In the genomic region with DNA sequence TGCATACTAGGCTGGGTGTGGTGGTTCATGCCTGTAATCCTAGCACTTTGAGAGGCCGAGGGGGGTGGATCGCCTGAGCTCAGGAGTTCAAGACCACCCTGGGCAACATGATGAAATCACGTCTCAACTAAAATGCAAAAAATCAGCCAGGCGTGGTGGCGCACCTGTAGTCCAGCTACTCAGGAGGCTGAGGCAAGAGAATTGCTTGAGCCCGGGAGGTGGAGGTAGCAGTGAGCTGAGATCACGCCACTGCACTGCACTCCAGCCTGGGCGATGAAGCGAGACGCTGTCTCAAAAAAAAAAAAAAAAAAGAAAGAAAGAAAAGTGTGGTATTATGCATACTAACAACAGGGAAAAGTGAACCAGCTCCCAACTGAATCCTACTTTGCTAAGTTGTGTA, we compare ENCODE assay signal across 6 cellular contexts. TPM values are rescaled to one million over a fixed set of nuclear protein-coding genes. Genes with fewer than 3 reads are reported as not detected.
DNase-seq lines count a peak whose midpoint lies in the region; ATAC-seq, FAIRE-seq and TF ChIP-seq lines count a peak whose summit lies in the region.
"Not testable (repeated sequence)": the region's sequence is repeated elsewhere in the genome, so short reads cannot be mapped to it uniquely, and the experiment has no call there.

No MANE protein-coding gene starts in this region.

- not testable (repeated sequence) for TF ChIP-seq POLR2A in GM12878 (IDR thresholded peaks at IDR 0.05; ENCODE audit: low read depth, low read length)

- intact Hi-C loops in OCI-LY7 (cut with micrococcal nuclease; ENCODE audit: unreplicated experiment), result loop anchor here (1.0 to 5.0 kb wide), 2 partner anchors 54 to 194 kb away; no protein-coding TSS in a partner anchor
- intact Hi-C loops in GM12878 (cut with micrococcal nuclease; ENCODE audit: unreplicated experiment); sciatic nerve (cut with DNase I): not testable (repeated sequence)

- peak overlapping the region; percentile 56 for H3K4me2 ChIP-seq in OCI-LY7 (ENCODE audit: low read length)
- H3K4me2 ChIP-seq in GM12878 (ENCODE audit: control insufficient read depth, insufficient read depth), result not testable (repeated sequence)

- not testable (repeated sequence) for TF ChIP-seq RAD21 in GM12878 (IDR thresholded peaks at IDR 0.05; ENCODE audit: insufficient read depth, low read depth, low read length)

- not testable (repeated sequence) for H3K36me3 ChIP-seq in OCI-LY7 (ENCODE audit: insufficient read depth, low read length); GM12878 (ENCODE audit: control insufficient read depth in 2 of 2, insufficient read depth in 2 of 2, low read length in 1 of 2)

- FAIRE-seq in GM12878 (lab: Jason Lieb, UNC), result not testable (repeated sequence)

- not testable (repeated sequence) for TF ChIP-seq EP300 in GM12878 (IDR thresholded peaks at IDR 0.05; ENCODE audit: borderline replicate concordance in 1 of 2, control insufficient read depth in 1 of 2, low read depth in 2 of 2, low read length in 2 of 2)

- peak overlapping the region; percentile 30 for H2AFZ ChIP-seq in OCI-LY7 (ENCODE audit: low read length)
- not testable (repeated sequence) for H2AFZ ChIP-seq in GM12878 (ENCODE audit: control insufficient read depth, low read depth, low read length)

- SMC1A ChIA-PET in GM12878 (lab: Charles Lee; ENCODE audit: uncharacterized antibody, unreplicated experiment), result not testable (repeated sequence)

- H3K79me2 ChIP-seq in OCI-LY7 (ENCODE audit: insufficient read depth, low read depth, low read length); GM12878 (ENCODE audit: control insufficient read depth, insufficient read depth, low read length): not testable (repeated sequence)

- peaks cover 65% of the 10 kb centered on the region for H3K4me1 ChIP-seq in OCI-LY7 (ENCODE audit: insufficient read depth, low read length, poor library complexity, severe bottlenecking)
- H3K4me1 ChIP-seq in GM12878 (ENCODE audit: control insufficient read depth, insufficient read depth, low read length), result not testable (repeated sequence)

- 58% methylated on average over 6 of the region's 10 CpGs for WGBS in GM12878 (ENCODE audit: insufficient coverage, insufficient replicate concordance, low lambda C conversion rate, missing lambda C conversion rate)

- H4K20me1 ChIP-seq in OCI-LY7 (ENCODE audit: insufficient read depth, low read length); GM12878 (ENCODE audit: control insufficient read depth, insufficient read depth): not testable (repeated sequence)

- not testable (repeated sequence) for ATAC-seq in GM12878, sciatic nerve

- POLR2A ChIA-PET in OCI-LY7 (lab: Charles Lee), result interaction anchor here (0.6 to 15.8 kb wide), 14 partner anchors 9 to 644 kb away, joined by 3 to 177 read pairs (median 5); a partner anchor contains a TSS
- POLR2A ChIA-PET in GM12878 (lab: Charles Lee), result interaction anchor here (0.6 kb wide), 1 partner anchor 34 kb away, joined by 3 read pairs; no protein-coding TSS in a partner anchor

- RAD21 ChIA-PET in GM12878 (lab: Charles Lee; ENCODE audit: unreplicated experiment), result interaction anchor here (0.6 to 1.0 kb wide), 3 partner anchors 109 to 471 kb away, joined by 3 read pairs; no protein-coding TSS in a partner anchor

- peak overlapping the region; percentile 88 for H3K27ac ChIP-seq in OCI-LY7 (ENCODE audit: low read depth, low read length, poor library complexity, severe bottlenecking)
- not testable (repeated sequence) for H3K27ac ChIP-seq in GM12878 (ENCODE audit: control insufficient read depth, insufficient read depth)

- H3K9me2 ChIP-seq in OCI-LY7 (ENCODE audit: insufficient read depth, low read length), result not testable (repeated sequence)

- in situ Hi-C loops in GM12878 (cut with MboI), result not testable (repeated sequence)

- not testable (repeated sequence) for H3K9me3 ChIP-seq in OCI-LY7 (ENCODE audit: low read length); GM12878 (replicated peaks; ENCODE audit: control insufficient read depth, insufficient read depth, low read length)

- not testable (repeated sequence) for H3K9ac ChIP-seq in GM12878 (ENCODE audit: control insufficient read depth, insufficient read depth, low read length)

- DNase-seq in DMS53 (lab: John Stamatoyannopoulos, UW), result peak; percentile 23
- peak; percentile 25 for DNase-seq in HK-2 (ENCODE audit: unreplicated experiment)
- DNase-seq in OCI-LY7 (ENCODE audit: low spot score), result peak; percentile 92
- not testable (repeated sequence) for DNase-seq in GM12878 (ENCODE audit: low read depth, low spot score)
- peak; percentile 72 for DNase-seq in kidney tubule cell (ENCODE audit: low spot score)
- DNase-seq in sciatic nerve (ENCODE audit: low spot score), result peak; percentile 27

- H3K27me3 ChIP-seq in GM12878 (replicated peaks in 1 of 2; ENCODE audit: control insufficient read depth in 2 of 2, insufficient read depth in 2 of 2, low read length in 1 of 2), result not testable (repeated sequence)

- CTCF ChIA-PET in OCI-LY7 (lab: Charles Lee; ENCODE audit: unreplicated experiment), result interaction anchor here (1.2 to 1.7 kb wide), 2 partner anchors 54 to 72 kb away, joined by 3 to 4 read pairs; no protein-coding TSS in a partner anchor
- CTCF ChIA-PET in GM12878 (lab: Yijun Ruan, JAX), result interaction anchor here (1.1 to 2.1 kb wide), 2 partner anchors 54 to 409 kb away, joined by 3 to 9 read pairs; no protein-coding TSS in a partner anchor

- not testable (repeated sequence) for BruUV-seq in OCI-LY7 (replicated peaks; lab: Mats Ljungman, UMichigan); GM12878 (replicated peaks; lab: Mats Ljungman, UMichigan)

- TF ChIP-seq CTCF in OCI-LY7 (conservative IDR thresholded peaks at IDR 0.05; ENCODE audit: low read length); GM12878 (IDR thresholded peaks at IDR 0.05 in 2 of 3, conservative IDR thresholded peaks at IDR 0.05 in 1 of 3; ENCODE audit: control insufficient read depth in 2 of 3, extremely low read depth in 1 of 3, insufficient read depth in 1 of 3, low read depth in 3 of 3, low read length in 3 of 3): not testable (repeated sequence)

- peak overlapping the region; percentile 8 for H3K4me3 ChIP-seq in OCI-LY7 (ENCODE audit: low read depth, low read length, poor library complexity, severe bottlenecking)
- not testable (repeated sequence) for H3K4me3 ChIP-seq in GM12878

TF ChIP-seq in GM12878, 131 proteins besides CTCF, POLR2A, EP300 and RAD21:
- peak; percentile 45; the same call in 1 of the 2 replicates for TF ChIP-seq PAX5 (IDR thresholded peaks at IDR 0.05; ENCODE audit: borderline replicate concordance, low read depth, low read length)

RNA-seq across cellular contexts. Expression of a gene that starts 19.3 kb away (rescaled TPM):
- total RNA-seq in OCI-LY7 (2014; rRNA removed; shearing (Covaris generic)), result 131 and 143 TPM in 2 replicates
- 199 and 247 TPM in 2 replicates for total RNA-seq in OCI-LY7 (2022)
- 214 and 249 TPM in 2 replicates for total RNA-seq in GM12878 (2013; cell fraction: nucleolus; rRNA removed)
- total RNA-seq in GM12878 (2014; rRNA removed), result 26.0 and 29.7 TPM in 2 replicates
- total RNA-seq in GM12878 (2014; rRNA removed; fragmentation: Illumina TruSeq; extraction: Trizol), result 21.5 and 22.5 TPM in 2 replicates
- 44.7 and 48.6 TPM in 2 replicates for total RNA-seq in GM12878 (2021)
- 11.3 TPM for polyA plus RNA-seq in GM12878 (2011; ENCODE audit: low read depth)
- polyA plus RNA-seq in GM12878 (2011; rRNA removed), result 12.7 and 12.9 TPM in 2 replicates
- polyA plus RNA-seq in GM12878 (2011; cell fraction: cytosol; rRNA removed), result 16.7 and 17.9 TPM in 2 replicates
- 14.0 and 21.5 TPM in 2 replicates for polyA plus RNA-seq in GM12878 (2011; cell fraction: nucleus; rRNA removed)
- 21.7 and 23.4 TPM in 2 replicates for polyA plus RNA-seq in GM12878 (2012)
- polyA plus RNA-seq in GM12878 (2014; fragmentation: Illumina TruSeq; extraction: Trizol), result 28.0 and 35.3 TPM in 2 replicates
- polyA plus RNA-seq in GM12878 (2014; fragmentation: Nextera tagmentation; extraction: Ambion mirVana), result 1 to 10 TPM; 6.1 to 7.8 TPM
- 24.0 and 26.0 TPM in 2 replicates for polyA plus RNA-seq in GM12878 (2014; rRNA removed)
- 10 to 100 TPM; 27.7 to 31.0 TPM for polyA plus RNA-seq in GM12878 (2016; fragmentation: Nextera tagmentation; extraction: Ambion mirVana)
- 21.1 and 30.1 TPM in 2 replicates for polyA minus RNA-seq in GM12878 (2011; rRNA and poly(A)+ RNA removed)
- 10.7 and 11.1 TPM in 2 replicates for polyA minus RNA-seq in GM12878 (2011; cell fraction: cytosol; rRNA and poly(A)+ RNA removed)
- 21.6 and 47.5 TPM in 2 replicates for polyA minus RNA-seq in GM12878 (2011; cell fraction: nucleus; rRNA and poly(A)+ RNA removed)
- total RNA-seq in sciatic nerve, result 156 TPM
